2 cellular contexts compared by ENCODE assay signal in genomic region chr9:87792831-87793288, GRCh38.
TF ChIP-seq lines count a peak whose summit lies in the region.

No MANE protein-coding gene starts in this region.

TF ChIP-seq in GM12878, 131 proteins besides CTCF, POLR2A, EP300 and RAD21 (continued from another document):
- TF ChIP-seq IRF4 (IDR thresholded peaks at IDR 0.05; ENCODE audit: low read depth, low read length) (0 out of 2 replicates have a peak, but pooled peaks have one; percentile 9), JUNB (IDR thresholded peaks at IDR 0.05) (peak; percentile 43), YY1 (IDR thresholded peaks at IDR 0.05; ENCODE audit: low read depth, low read length) (peak; percentile 25; the same call in 1 of the 2 replicates), RBBP5 (conservative IDR thresholded peaks at IDR 0.05) (no peak), ZNF274 (IDR thresholded peaks at IDR 0.05; ENCODE audit: insufficient read depth, insufficient read length) (no peak), ZNF24 (IDR thresholded peaks at IDR 0.05) (no peak), ETV6 (conservative IDR thresholded peaks at IDR 0.05 in 1 of 2, IDR thresholded peaks at IDR 0.05 in 1 of 2; ENCODE audit: borderline replicate concordance in 1 of 2, low read depth in 1 of 2) (peak in 1 of 2 experiments; percentile 80; a peak in 2 of 4 replicates), SRF (IDR thresholded peaks at IDR 0.05; ENCODE audit: low read depth in 2 of 2, low read length in 2 of 2) (peak in 1 of 2 experiments; percentile 25; a peak in 1 of 4 replicates), BCL3 (IDR thresholded peaks at IDR 0.05; ENCODE audit: borderline replicate concordance, insufficient read depth, low read depth, low read length, poor library complexity, severe bottlenecking) (peak; percentile 19), IKZF1 (conservative IDR thresholded peaks at IDR 0.05) (no peak), SPI1 (IDR thresholded peaks at IDR 0.05; ENCODE audit: borderline replicate concordance, insufficient read depth, low read depth, low read length) (0 out of 2 replicates have a peak, but pooled peaks have one; percentile 43)

TF ChIP-seq in HepG2, 621 proteins besides CTCF, POLR2A, EP300 and RAD21 (continued from another document):
- TF ChIP-seq HBP1 (CRISPR knock-in tag; IDR thresholded peaks at IDR 0.05; ENCODE audit: low read depth) = no peak
- peak; percentile 89 for TF ChIP-seq FOSL2 (CRISPR knock-in tag; IDR thresholded peaks at IDR 0.05)
- no peak for TF ChIP-seq PRPF4 (IDR thresholded peaks at IDR 0.05; ENCODE audit: low read depth, low read length, poor library complexity, severe bottlenecking)
- TF ChIP-seq USF2 (IDR thresholded peaks at IDR 0.05; ENCODE audit: low read depth, low read length) = no peak
- TF ChIP-seq USF2 (CRISPR knock-in tag; IDR thresholded peaks at IDR 0.05; ENCODE audit: borderline replicate concordance) = no peak
- 0 out of 2 replicates have a peak, but pooled peaks have one; percentile 19 for TF ChIP-seq ZNF644 (CRISPR knock-in tag; IDR thresholded peaks at IDR 0.05; ENCODE audit: low read depth)
- TF ChIP-seq HCFC1 (IDR thresholded peaks at IDR 0.05; ENCODE audit: low read depth, low read length) = no peak
- TF ChIP-seq YEATS2 (CRISPR knock-in tag; IDR thresholded peaks at IDR 0.05; ENCODE audit: borderline replicate concordance) = 0 out of 2 replicates have a peak, but pooled peaks have one; percentile 10
- TF ChIP-seq ZNF567 (CRISPR knock-in tag; IDR thresholded peaks at IDR 0.05; ENCODE audit: borderline replicate concordance) = no peak
- no peak for TF ChIP-seq ATF1 (CRISPR knock-in tag; IDR thresholded peaks at IDR 0.05)
- no peak for TF ChIP-seq FOXM1 (CRISPR knock-in tag; IDR thresholded peaks at IDR 0.05)
- TF ChIP-seq PRMT3 (CRISPR knock-in tag; IDR thresholded peaks at IDR 0.05; ENCODE audit: borderline replicate concordance, low read depth) = no peak
